ENCODE assay signal across 17 cellular contexts in genomic region chr5:43567967-43568366, GRCh38.
"Had no signal": no experiment of that assay in that cellular context is flagged by ENCODE, and none has a peak within 500 bp of the region (broad histone marks: within the 10 kb centered on the region; RNA-seq: fewer than 3 reads in every experiment).

No MANE protein-coding gene starts in this region.

- H3K36me3 ChIP-seq: gastrocnemius medialis, heart left ventricle, neutrophil, thoracic aorta, upper lobe of right lung had no signal

- H3K4me3 ChIP-seq: gastrocnemius medialis, heart left ventricle, thoracic aorta, upper lobe of right lung had no signal

- H3K9me3 ChIP-seq: gastrocnemius medialis, heart left ventricle, neutrophil, thoracic aorta, upper lobe of right lung had no signal

- H3K79me2 ChIP-seq: parathyroid adenoma had no signal

- H3K4me1 ChIP-seq: parathyroid adenoma had no signal

- ATAC-seq: activated naive CD8-positive, alpha-beta T cell treated with anti-CD3 and anti-CD28 coated beads, Interleukin-2, amount 50 U/mL, for 24 hours; gastrocnemius medialis; heart left ventricle; natural killer cell; upper lobe of right lung had no signal

- FAIRE-seq: astrocyte, TTC549 had no signal

- DNase-seq: activated B cell treated with CpG ODN at 0.5 μM for 24 hours; activated CD4-positive, alpha-beta T cell treated with anti-CD3 and anti-CD28 coated beads, Interleukin-2, amount 10 ng/mL, durations not matched to agents 7 days and 5 days; activated naive CD4-positive, alpha-beta T cell treated with Interleukin-2 at 50 U/mL for 16 hours; activated naive CD8-positive, alpha-beta T cell treated with anti-CD3 and anti-CD28 coated beads, Interleukin-2, amount 50 U/mL, for 24 hours; dermis blood vessel endothelial cell; gastrocnemius medialis; heart left ventricle; immature natural killer cell; mesendoderm; natural killer cell; stimulated activated CD4-positive, alpha-beta T cell treated with anti-CD3 and anti-CD28 coated beads, Interleukin-1b, Interleukin-23, amount 100 ng/mL, for 48 hours; upper lobe of right lung had no signal

- H3K9ac ChIP-seq: parathyroid adenoma had no signal

- H3K27ac ChIP-seq: gastrocnemius medialis, heart left ventricle, neutrophil, parathyroid adenoma, thoracic aorta, upper lobe of right lung had no signal

- H2AFZ ChIP-seq: parathyroid adenoma had no signal

- H3K27me3 ChIP-seq: gastrocnemius medialis, heart left ventricle, neutrophil, upper lobe of right lung had no signal
